In genomic region chr3:126960604-126960995, GRCh38 we compare ENCODE assay signal across 12 cellular contexts. TPM values are rescaled to one million over a fixed set of nuclear protein-coding genes. Genes with fewer than 3 reads are reported as not detected.
DNase-seq lines count a peak whose midpoint lies in the region; ATAC-seq, FAIRE-seq and TF ChIP-seq lines count a peak whose summit lies in the region.
"Had no signal": no experiment of that assay in that cellular context is flagged by ENCODE, and none has a peak within 500 bp of the region (broad histone marks: within the 10 kb centered on the region; RNA-seq: fewer than 3 reads in every experiment).

No MANE protein-coding gene starts in this region.

- ATAC-seq in A549 (peak in 1 of 2 experiments; percentile 28; a peak in 3 of 6 replicates), HG02970 (IDR thresholded peaks at IDR 0.05; ENCODE audit: low FRiP score, unreplicated experiment) (no peak), GM18907 (IDR thresholded peaks at IDR 0.05; ENCODE audit: unreplicated experiment) (no peak)

- DNase-seq in A549 (ENCODE audit: low read depth in 1 of 2, low spot score in 1 of 2) (no peak), NCI-H2081 treated with DMSO at 0.1 percent for 48 hours (lab: John Stamatoyannopoulos, UW) (peak; percentile 61), chondrocyte (ENCODE audit: low spot score) (peak; percentile 86), neural progenitor cell (ENCODE audit: low spot score) (no peak), H4 (ENCODE audit: low spot score) (no peak), AG08395 (ENCODE audit: low spot score) (no peak)
- DNase-seq: activated T-cell treated with anti-CD3 and anti-CD28 coated beads, Interleukin-2, amount 50 U/mL, for 1 hour; kidney glomerular epithelial cell; NCI-H1436 had no signal

- H3K4me1 ChIP-seq in A549 (peaks cover 18% of the 10 kb centered on the region), neural progenitor cell (peaks cover 10% of the 10 kb centered on the region)

- no peaks in the 10 kb centered on the region for H3K27me3 Mint-ChIP-seq in chondrocyte (ENCODE audit: low read depth)
- H3K27me3 Mint-ChIP-seq in neural progenitor cell (ENCODE audit: insufficient read depth, low read depth) = peaks cover 3% of the 10 kb centered on the region

- H3K79me2 ChIP-seq in neural progenitor cell (ENCODE audit: low read depth) = no peaks in the 10 kb centered on the region

- POLR2A ChIA-PET in A549 (lab: Yijun Ruan, JAX) = no interaction called here

- no peaks in the 10 kb centered on the region for H3K27me3 ChIP-seq in neural progenitor cell

- no peak for TF ChIP-seq EP300 in A549 (IDR thresholded peaks at IDR 0.05)

- H3K9ac ChIP-seq in neural progenitor cell = no peak overlapping the region

- H3K4me3 Mint-ChIP-seq in chondrocyte (ENCODE audit: unreplicated experiment) (no peak overlapping the region), neural progenitor cell (no peak overlapping the region)

- TF ChIP-seq RAD21 in A549 (conservative IDR thresholded peaks at IDR 0.05 in 1 of 2, IDR thresholded peaks at IDR 0.05 in 1 of 2) = no peak; a peak in 1 of 5 replicates

- CTCF ChIA-PET in A549 (lab: Yijun Ruan, JAX) = interaction anchor here (0.8 to 4.6 kb wide), 5 partner anchors 20 to 208 kb away, joined by 3 to 39 read pairs (median 3); partner anchors contain the start of gene PLXNA1

- no peaks in the 10 kb centered on the region for H3F3A ChIP-seq in neural progenitor cell (ENCODE audit: low read depth)

- H3K27ac ChIP-seq in A549 = peak overlapping the region in 1 of 2 experiments; percentile 73; a peak in 3 of 6 replicates
- H3K27ac ChIP-seq in neural progenitor cell = no peak overlapping the region

- peak overlapping the region; percentile 37; the same call in 1 of the 3 replicates for H3K4me2 ChIP-seq in A549
- H3K4me2 ChIP-seq in neural progenitor cell = no peak overlapping the region

- peak overlapping the region; percentile 20 for H2AFZ ChIP-seq in neural progenitor cell (replicated peaks)

- TF ChIP-seq CTCF in A549 (IDR thresholded peaks at IDR 0.05) = no peak
- peak; percentile 35 for TF ChIP-seq CTCF in chondrocyte (IDR thresholded peaks at IDR 0.05)
- TF ChIP-seq CTCF in neural progenitor cell (IDR thresholded peaks at IDR 0.05) = no peak

- no peaks in the 10 kb centered on the region for H3K9me3 ChIP-seq in A549
- H3K9me3 ChIP-seq in neural progenitor cell (ENCODE audit: low read depth) = no peaks in the 10 kb centered on the region

- H3K36me3 Mint-ChIP-seq in chondrocyte (ENCODE audit: low read depth) = peaks cover 3% of the 10 kb centered on the region
- H3K36me3 Mint-ChIP-seq in neural progenitor cell = peaks cover 3% of the 10 kb centered on the region

- FAIRE-seq in A549 (lab: Jason Lieb, UNC) = no peak
- FAIRE-seq: G401.6 had no signal

- 86% methylated on average over 16 of the region's 17 CpGs for WGBS in A549 (ENCODE audit: missing lambda C conversion rate)

- no peaks in the 10 kb centered on the region for H4K20me1 ChIP-seq in neural progenitor cell (ENCODE audit: low read depth)

- no peak overlapping the region for H3K27ac Mint-ChIP-seq in chondrocyte (ENCODE audit: unreplicated experiment)
- H3K27ac Mint-ChIP-seq in neural progenitor cell = peak overlapping the region; percentile 90

- no peaks in the 10 kb centered on the region for H3K36me3 ChIP-seq in neural progenitor cell

- no peak overlapping the region for H3K4me3 ChIP-seq in A549
- no peak overlapping the region for H3K4me3 ChIP-seq in neural progenitor cell

- H3K9me3 Mint-ChIP-seq in chondrocyte (ENCODE audit: low read depth) (no peaks in the 10 kb centered on the region), neural progenitor cell (no peaks in the 10 kb centered on the region)

- no peak for TF ChIP-seq POLR2A in A549 (IDR thresholded peaks at IDR 0.05; ENCODE audit: low read length)

- H3K4me1 Mint-ChIP-seq in chondrocyte (ENCODE audit: low read depth) (peaks cover 18% of the 10 kb centered on the region), neural progenitor cell (peaks cover 17% of the 10 kb centered on the region)

TF ChIP-seq in A549, 52 proteins besides CTCF, POLR2A, EP300 and RAD21:
- no peak for TF ChIP-seq FOXS1 (CRISPR knock-in tag; IDR thresholded peaks at IDR 0.05)
- TF ChIP-seq HEYL (CRISPR knock-in tag; IDR thresholded peaks at IDR 0.05) = no peak
- TF ChIP-seq KDM1A (IDR thresholded peaks at IDR 0.05; ENCODE audit: low read depth) = no peak
- TF ChIP-seq NR3C1 (IDR thresholded peaks at IDR 0.05) = no peak
- no peak for TF ChIP-seq ZSCAN20 (CRISPR knock-in tag; IDR thresholded peaks at IDR 0.05)
- TF ChIP-seq GATA3 (IDR thresholded peaks at IDR 0.05; ENCODE audit: borderline replicate concordance) = no peak
- TF ChIP-seq JUN (IDR thresholded peaks at IDR 0.05) = no peak
- TF ChIP-seq BHLHE40 (IDR thresholded peaks at IDR 0.05; ENCODE audit: low read depth, low read length) = no peak
- TF ChIP-seq HMGXB4 (CRISPR knock-in tag; IDR thresholded peaks at IDR 0.05; ENCODE audit: borderline replicate concordance) = no peak
- no peak for TF ChIP-seq ZFP36 (IDR thresholded peaks at IDR 0.05; ENCODE audit: borderline replicate concordance, partially characterized antibody)
- TF ChIP-seq HES2 (IDR thresholded peaks at IDR 0.05) = no peak
- TF ChIP-seq HOXA7 (CRISPR knock-in tag; IDR thresholded peaks at IDR 0.05) = no peak
- no peak for TF ChIP-seq ATOH8 (CRISPR knock-in tag; IDR thresholded peaks at IDR 0.05; ENCODE audit: low read depth)
- no peak for TF ChIP-seq KDM5A (IDR thresholded peaks at IDR 0.05)
- no peak for TF ChIP-seq CHD4 (IDR thresholded peaks at IDR 0.05; ENCODE audit: borderline replicate concordance)

RNA-seq across cellular contexts. Expression of gene PLXNA1, which starts 22.3 kb away (rescaled TPM):
- polyA plus RNA-seq in A549 (2011; rRNA removed) = 9.1 and 10.9 TPM in 2 replicates
- 21.6 and 30.9 TPM in 2 replicates for polyA plus RNA-seq in A549 (2012; cell fraction: cytosol; rRNA removed)
- polyA plus RNA-seq in A549 (2012; cell fraction: nucleus; rRNA removed) = 74.7 and 111 TPM in 2 replicates
- 12.8 to 17.5 TPM (median 16.3 TPM) in 3 replicates for polyA plus RNA-seq in A549 (2017; fragmentation: RNase III; extraction: RNeasy Plus Mini Kit Qiagen cat#74134 plus additional on column Dnase treatment)
- 14.6 and 24.9 TPM in 2 replicates for polyA minus RNA-seq in A549 (2011; rRNA and poly(A)+ RNA removed)
- 69.8 to 99.1 TPM (median 98.2 TPM) in 3 replicates for total RNA-seq in chondrocyte
- total RNA-seq in neural progenitor cell (ENCODE audit: low replicate concordance) = 34.7 and 89.1 TPM in 2 replicates
- 15.3 and 15.9 TPM in 2 replicates for total RNA-seq in H4 (2014; rRNA removed; shearing (Covaris generic))

Comparison
In these comparisons a context has a peak if more than half of its experiments do, and no peak if none do; other contexts are left out.
1. DNase-seq: peak in NCI-H2081 treated with DMSO at 0.1 percent for 48 hours (single experiment) and chondrocyte (single experiment); none in A549 (0 of 2), neural progenitor cell (single experiment), H4 (single experiment) and AG08395 (single experiment).